Comparison of ENCODE assay signal across 1 cellular context in the genomic region with DNA sequence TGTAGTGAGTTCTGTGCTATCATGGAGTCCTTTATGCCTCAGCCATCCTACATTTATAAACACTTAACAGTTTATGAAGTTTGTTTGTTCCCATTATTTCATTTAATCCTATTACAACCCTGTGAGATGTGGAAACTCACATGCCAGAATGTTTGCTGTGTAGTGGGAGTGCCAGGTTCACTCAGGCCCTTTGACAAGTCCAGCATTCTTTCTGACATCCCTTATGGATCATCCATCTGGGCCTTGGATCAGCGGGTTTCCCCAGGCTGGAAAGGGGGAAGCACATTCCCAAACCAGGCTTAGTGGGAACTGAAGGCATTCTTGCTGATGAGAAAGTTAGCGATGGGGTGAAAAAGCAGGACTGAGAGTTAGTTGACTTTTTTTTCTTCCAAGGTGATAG.
TF ChIP-seq lines count a peak whose summit lies in the region.

No MANE protein-coding gene starts in this region.

TF ChIP-seq in GM23338, 12 proteins besides CTCF, POLR2A, EP300 and RAD21:
- TF ChIP-seq, protein P1, sequence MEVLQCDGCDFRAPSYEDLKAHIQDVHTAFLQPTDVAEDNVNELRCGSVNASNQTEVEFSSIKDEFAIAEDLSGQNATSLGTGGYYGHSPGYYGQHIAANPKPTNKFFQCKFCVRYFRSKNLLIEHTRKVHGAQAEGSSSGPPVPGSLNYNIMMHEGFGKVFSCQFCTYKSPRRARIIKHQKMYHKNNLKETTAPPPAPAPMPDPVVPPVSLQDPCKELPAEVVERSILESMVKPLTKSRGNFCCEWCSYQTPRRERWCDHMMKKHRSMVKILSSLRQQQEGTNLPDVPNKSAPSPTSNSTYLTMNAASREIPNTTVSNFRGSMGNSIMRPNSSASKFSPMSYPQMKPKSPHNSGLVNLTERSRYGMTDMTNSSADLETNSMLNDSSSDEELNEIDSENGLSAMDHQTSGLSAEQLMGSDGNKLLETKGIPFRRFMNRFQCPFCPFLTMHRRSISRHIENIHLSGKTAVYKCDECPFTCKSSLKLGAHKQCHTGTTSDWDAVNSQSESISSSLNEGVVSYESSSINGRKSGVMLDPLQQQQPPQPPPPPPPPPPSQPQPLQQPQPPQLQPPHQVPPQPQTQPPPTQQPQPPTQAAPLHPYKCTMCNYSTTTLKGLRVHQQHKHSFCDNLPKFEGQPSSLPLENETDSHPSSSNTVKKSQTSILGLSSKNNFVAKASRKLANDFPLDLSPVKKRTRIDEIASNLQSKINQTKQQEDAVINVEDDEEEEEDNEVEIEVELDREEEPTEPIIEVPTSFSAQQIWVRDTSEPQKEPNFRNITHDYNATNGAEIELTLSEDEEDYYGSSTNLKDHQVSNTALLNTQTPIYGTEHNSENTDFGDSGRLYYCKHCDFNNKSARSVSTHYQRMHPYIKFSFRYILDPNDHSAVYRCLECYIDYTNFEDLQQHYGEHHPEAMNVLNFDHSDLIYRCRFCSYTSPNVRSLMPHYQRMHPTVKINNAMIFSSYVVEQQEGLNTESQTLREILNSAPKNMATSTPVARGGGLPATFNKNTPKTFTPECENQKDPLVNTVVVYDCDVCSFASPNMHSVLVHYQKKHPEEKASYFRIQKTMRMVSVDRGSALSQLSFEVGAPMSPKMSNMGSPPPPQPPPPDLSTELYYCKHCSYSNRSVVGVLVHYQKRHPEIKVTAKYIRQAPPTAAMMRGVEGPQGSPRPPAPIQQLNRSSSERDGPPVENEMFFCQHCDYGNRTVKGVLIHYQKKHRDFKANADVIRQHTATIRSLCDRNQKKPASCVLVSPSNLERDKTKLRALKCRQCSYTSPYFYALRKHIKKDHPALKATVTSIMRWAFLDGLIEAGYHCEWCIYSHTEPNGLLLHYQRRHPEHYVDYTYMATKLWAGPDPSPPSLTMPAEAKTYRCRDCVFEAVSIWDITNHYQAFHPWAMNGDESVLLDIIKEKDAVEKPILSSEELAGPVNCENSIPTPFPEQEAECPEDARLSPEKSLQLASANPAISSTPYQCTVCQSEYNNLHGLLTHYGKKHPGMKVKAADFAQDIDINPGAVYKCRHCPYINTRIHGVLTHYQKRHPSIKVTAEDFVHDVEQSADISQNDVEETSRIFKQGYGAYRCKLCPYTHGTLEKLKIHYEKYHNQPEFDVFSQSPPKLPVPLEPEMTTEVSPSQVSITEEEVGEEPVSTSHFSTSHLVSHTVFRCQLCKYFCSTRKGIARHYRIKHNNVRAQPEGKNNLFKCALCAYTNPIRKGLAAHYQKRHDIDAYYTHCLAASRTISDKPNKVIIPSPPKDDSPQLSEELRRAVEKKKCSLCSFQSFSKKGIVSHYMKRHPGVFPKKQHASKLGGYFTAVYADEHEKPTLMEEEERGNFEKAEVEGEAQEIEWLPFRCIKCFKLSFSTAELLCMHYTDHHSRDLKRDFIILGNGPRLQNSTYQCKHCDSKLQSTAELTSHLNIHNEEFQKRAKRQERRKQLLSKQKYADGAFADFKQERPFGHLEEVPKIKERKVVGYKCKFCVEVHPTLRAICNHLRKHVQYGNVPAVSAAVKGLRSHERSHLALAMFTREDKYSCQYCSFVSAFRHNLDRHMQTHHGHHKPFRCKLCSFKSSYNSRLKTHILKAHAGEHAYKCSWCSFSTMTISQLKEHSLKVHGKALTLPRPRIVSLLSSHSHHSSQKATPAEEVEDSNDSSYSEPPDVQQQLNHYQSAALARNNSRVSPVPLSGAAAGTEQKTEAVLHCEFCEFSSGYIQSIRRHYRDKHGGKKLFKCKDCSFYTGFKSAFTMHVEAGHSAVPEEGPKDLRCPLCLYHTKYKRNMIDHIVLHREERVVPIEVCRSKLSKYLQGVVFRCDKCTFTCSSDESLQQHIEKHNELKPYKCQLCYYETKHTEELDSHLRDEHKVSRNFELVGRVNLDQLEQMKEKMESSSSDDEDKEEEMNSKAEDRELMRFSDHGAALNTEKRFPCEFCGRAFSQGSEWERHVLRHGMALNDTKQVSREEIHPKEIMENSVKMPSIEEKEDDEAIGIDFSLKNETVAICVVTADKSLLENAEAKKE (CRISPR knock-in tag; IDR thresholded peaks at IDR 0.05) = no peak
- no peak for TF ChIP-seq POLR2AphosphoS5 (IDR thresholded peaks at IDR 0.05; ENCODE audit: low read depth)
- TF ChIP-seq STAT1 (IDR thresholded peaks at IDR 0.05; ENCODE audit: unreplicated experiment) = no peak
- TF ChIP-seq, protein P2, sequence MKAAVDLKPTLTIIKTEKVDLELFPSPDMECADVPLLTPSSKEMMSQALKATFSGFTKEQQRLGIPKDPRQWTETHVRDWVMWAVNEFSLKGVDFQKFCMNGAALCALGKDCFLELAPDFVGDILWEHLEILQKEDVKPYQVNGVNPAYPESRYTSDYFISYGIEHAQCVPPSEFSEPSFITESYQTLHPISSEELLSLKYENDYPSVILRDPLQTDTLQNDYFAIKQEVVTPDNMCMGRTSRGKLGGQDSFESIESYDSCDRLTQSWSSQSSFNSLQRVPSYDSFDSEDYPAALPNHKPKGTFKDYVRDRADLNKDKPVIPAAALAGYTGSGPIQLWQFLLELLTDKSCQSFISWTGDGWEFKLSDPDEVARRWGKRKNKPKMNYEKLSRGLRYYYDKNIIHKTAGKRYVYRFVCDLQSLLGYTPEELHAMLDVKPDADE (IDR thresholded peaks at IDR 0.05) = no peak
- TF ChIP-seq, protein P3, sequence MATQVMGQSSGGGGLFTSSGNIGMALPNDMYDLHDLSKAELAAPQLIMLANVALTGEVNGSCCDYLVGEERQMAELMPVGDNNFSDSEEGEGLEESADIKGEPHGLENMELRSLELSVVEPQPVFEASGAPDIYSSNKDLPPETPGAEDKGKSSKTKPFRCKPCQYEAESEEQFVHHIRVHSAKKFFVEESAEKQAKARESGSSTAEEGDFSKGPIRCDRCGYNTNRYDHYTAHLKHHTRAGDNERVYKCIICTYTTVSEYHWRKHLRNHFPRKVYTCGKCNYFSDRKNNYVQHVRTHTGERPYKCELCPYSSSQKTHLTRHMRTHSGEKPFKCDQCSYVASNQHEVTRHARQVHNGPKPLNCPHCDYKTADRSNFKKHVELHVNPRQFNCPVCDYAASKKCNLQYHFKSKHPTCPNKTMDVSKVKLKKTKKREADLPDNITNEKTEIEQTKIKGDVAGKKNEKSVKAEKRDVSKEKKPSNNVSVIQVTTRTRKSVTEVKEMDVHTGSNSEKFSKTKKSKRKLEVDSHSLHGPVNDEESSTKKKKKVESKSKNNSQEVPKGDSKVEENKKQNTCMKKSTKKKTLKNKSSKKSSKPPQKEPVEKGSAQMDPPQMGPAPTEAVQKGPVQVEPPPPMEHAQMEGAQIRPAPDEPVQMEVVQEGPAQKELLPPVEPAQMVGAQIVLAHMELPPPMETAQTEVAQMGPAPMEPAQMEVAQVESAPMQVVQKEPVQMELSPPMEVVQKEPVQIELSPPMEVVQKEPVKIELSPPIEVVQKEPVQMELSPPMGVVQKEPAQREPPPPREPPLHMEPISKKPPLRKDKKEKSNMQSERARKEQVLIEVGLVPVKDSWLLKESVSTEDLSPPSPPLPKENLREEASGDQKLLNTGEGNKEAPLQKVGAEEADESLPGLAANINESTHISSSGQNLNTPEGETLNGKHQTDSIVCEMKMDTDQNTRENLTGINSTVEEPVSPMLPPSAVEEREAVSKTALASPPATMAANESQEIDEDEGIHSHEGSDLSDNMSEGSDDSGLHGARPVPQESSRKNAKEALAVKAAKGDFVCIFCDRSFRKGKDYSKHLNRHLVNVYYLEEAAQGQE (IDR thresholded peaks at IDR 0.05; ENCODE audit: unreplicated experiment) = no peak
- no peak for TF ChIP-seq ZNF114 (CRISPR knock-in tag; IDR thresholded peaks at IDR 0.05)
- TF ChIP-seq CREB1 (CRISPR knock-in tag; IDR thresholded peaks at IDR 0.05; ENCODE audit: low read depth) = no peak
- no peak for TF ChIP-seq ZNF331 (CRISPR knock-in tag; IDR thresholded peaks at IDR 0.05; ENCODE audit: low read depth)
- no peak for TF ChIP-seq EZH2 (IDR thresholded peaks at IDR 0.05; ENCODE audit: low read depth, unreplicated experiment)
- no peak for TF ChIP-seq JUNB (IDR thresholded peaks at IDR 0.05; ENCODE audit: unreplicated experiment)
- no peak for TF ChIP-seq EZH2phosphoT487 (IDR thresholded peaks at IDR 0.05; ENCODE audit: unreplicated experiment)
- no peak for TF ChIP-seq NANOG (IDR thresholded peaks at IDR 0.05; ENCODE audit: borderline replicate concordance)
